ENCODE assay signal across 18 cellular contexts in genomic region chr14:22995889-22996611, GRCh38. TPM values are rescaled to one million over a fixed set of nuclear protein-coding genes. Genes with fewer than 3 reads are reported as not detected.
"Had no signal": no experiment of that assay in that cellular context is flagged by ENCODE, and none has a peak within 500 bp of the region (broad histone marks: within the 10 kb centered on the region; RNA-seq: fewer than 3 reads in every experiment).

No MANE protein-coding gene starts in this region.

- H3K9me3 Mint-ChIP-seq: activated CD4-positive, alpha-beta T cell treated with anti-CD3 and anti-CD28 coated beads, Interleukin-2, amount 10 ng/mL, durations not matched to agents 7 days and 5 days; activated naive CD8-positive, alpha-beta T cell treated with anti-CD3 and anti-CD28 coated beads, Interleukin-2, amount 10 ng/mL, durations not matched to agents 7 days and 5 days; activated T-helper 1 cell treated with anti-CD3 and anti-CD28 coated beads, Interleukin-12 subunit alpha, Interleukin-12 subunit beta, Interleukin-2, Interleukin-4 antibody, amounts not matched to agents 30 ng/mL and 10 ng/mL and 1 ng/mL, durations not matched to agents 14 hours and 24 hours and 36 hours; mesothelial cell of epicardium had no signal

- H3K27me3 Mint-ChIP-seq: activated CD4-positive, alpha-beta T cell treated with anti-CD3 and anti-CD28 coated beads, Interleukin-2, amount 10 ng/mL, durations not matched to agents 7 days and 5 days; activated naive CD8-positive, alpha-beta T cell treated with anti-CD3 and anti-CD28 coated beads, Interleukin-2, amount 10 ng/mL, durations not matched to agents 7 days and 5 days had no signal

- DNase-seq: activated CD4-positive, alpha-beta T cell treated with anti-CD3 and anti-CD28 coated beads, Interleukin-2, amount 10 ng/mL, durations not matched to agents 7 days and 5 days; activated CD8-positive, alpha-beta memory T cell treated with anti-CD3 and anti-CD28 coated beads, Interleukin-2, amount 50 U/mL, for 48 hours; activated naive CD4-positive, alpha-beta T cell; activated naive CD8-positive, alpha-beta T cell treated with anti-CD3 and anti-CD28 coated beads, Interleukin-2, amount 10 ng/mL, durations not matched to agents 7 days and 5 days; anterior cingulate cortex; cortex of kidney; effector CD8-positive, alpha-beta T cell; hypothalamus; psoas muscle; stimulated activated naive CD8-positive, alpha-beta T cell treated with anti-CD3 and anti-CD28 coated beads, Interleukin-15, Interleukin-2, amounts not matched to agents 100 U/mL and 50 U/mL, for 24 hours; transverse colon had no signal

- H3K4me3 Mint-ChIP-seq: activated CD4-positive, alpha-beta T cell treated with anti-CD3 and anti-CD28 coated beads, Interleukin-2, amount 10 ng/mL, durations not matched to agents 7 days and 5 days; activated naive CD8-positive, alpha-beta T cell treated with anti-CD3 and anti-CD28 coated beads, Interleukin-2, amount 10 ng/mL, durations not matched to agents 7 days and 5 days; activated T-helper 1 cell treated with anti-CD3 and anti-CD28 coated beads, Interleukin-12 subunit alpha, Interleukin-12 subunit beta, Interleukin-2, Interleukin-4 antibody, amounts not matched to agents 30 ng/mL and 10 ng/mL and 1 ng/mL, durations not matched to agents 14 hours and 24 hours and 36 hours; mesothelial cell of epicardium had no signal

- H3K27me3 ChIP-seq: transverse colon had no signal

- H3K4me1 ChIP-seq: psoas muscle had no signal

- ATAC-seq: psoas muscle; sciatic nerve; stimulated activated naive CD8-positive, alpha-beta T cell treated with anti-CD3 and anti-CD28 coated beads, Interleukin-15, Interleukin-2, amounts not matched to agents 100 U/mL and 50 U/mL, for 24 hours had no signal

- H3K27ac Mint-ChIP-seq: activated CD4-positive, alpha-beta T cell treated with anti-CD3 and anti-CD28 coated beads, Interleukin-2, amount 10 ng/mL, durations not matched to agents 7 days and 5 days; activated naive CD8-positive, alpha-beta T cell treated with anti-CD3 and anti-CD28 coated beads, Interleukin-2, amount 10 ng/mL, durations not matched to agents 7 days and 5 days; activated T-helper 1 cell treated with anti-CD3 and anti-CD28 coated beads, Interleukin-12 subunit alpha, Interleukin-12 subunit beta, Interleukin-2, Interleukin-4 antibody, amounts not matched to agents 30 ng/mL and 10 ng/mL and 1 ng/mL, durations not matched to agents 14 hours and 24 hours and 36 hours had no signal

- H3K4me3 ChIP-seq: psoas muscle, transverse colon had no signal

- H3K4me1 Mint-ChIP-seq: activated CD4-positive, alpha-beta T cell treated with anti-CD3 and anti-CD28 coated beads, Interleukin-2, amount 10 ng/mL, durations not matched to agents 7 days and 5 days had no signal

- H3K27ac ChIP-seq: psoas muscle, transverse colon had no signal

- H3K36me3 ChIP-seq: transverse colon had no signal

- H3K36me3 Mint-ChIP-seq: activated naive CD8-positive, alpha-beta T cell treated with anti-CD3 and anti-CD28 coated beads, Interleukin-2, amount 10 ng/mL, durations not matched to agents 7 days and 5 days; mesothelial cell of epicardium had no signal

- H3K9me3 ChIP-seq: psoas muscle, transverse colon had no signal

RNA-seq across cellular contexts. Expression of gene PSMB11, which starts 46.0 kb away (rescaled TPM):
- total RNA-seq: activated naive CD8-positive, alpha-beta T cell treated with anti-CD3 and anti-CD28 coated beads, Interleukin-2, amount 10 ng/mL, durations not matched to agents 7 days and 5 days; activated T-helper 1 cell treated with anti-CD3 and anti-CD28 coated beads, Interleukin-12 subunit alpha, Interleukin-12 subunit beta, Interleukin-2, Interleukin-4 antibody, amounts not matched to agents 30 ng/mL and 10 ng/mL and 1 ng/mL, durations not matched to agents 14 hours and 24 hours and 36 hours; kidney epithelial cell; liver; osteoblast; psoas muscle; sciatic nerve; T-helper 2 cell treated with Interferon-gamma antibody and Interleukin-4, amounts not matched to agents 100 ng/mL and 5 ng/mL, for 36 hours; transverse colon had no signal
